14 cellular contexts compared by ENCODE assay signal in genomic region chrX:153557618-153558017, GRCh38. TPM values are rescaled to one million over a fixed set of nuclear protein-coding genes. Genes with fewer than 3 reads are reported as not detected.
"Had no signal": no experiment of that assay in that cellular context is flagged by ENCODE, and none has a peak within 500 bp of the region (broad histone marks: within the 10 kb centered on the region; RNA-seq: fewer than 3 reads in every experiment).

No MANE protein-coding gene starts in this region.

- H3K9me3 ChIP-seq: ovary, stomach, tibial artery, uterus had no signal

- DNase-seq: activated B cell treated with CpG ODN at 0.5 μM for 24 hours; activated CD4-positive, alpha-beta T cell treated with anti-CD3 and anti-CD28 coated beads, Interleukin-2, amount 10 ng/mL, durations not matched to agents 24 days and 14 days; brain microvascular endothelial cell; dermis blood vessel endothelial cell; endodermal cell; erythroblast; kidney glomerular epithelial cell; ovary; stimulated activated CD4-positive, alpha-beta T cell treated with anti-CD3 and anti-CD28 coated beads, Interleukin-4, amount 100 ng/mL, for 24 hours; stomach; tibial artery; uterus had no signal

- ATAC-seq: activated T-helper 17 cell treated with anti-CD3 and anti-CD28 coated beads, Interleukin-2, amount 50 U/mL, for 72 hours had no signal

- H3K27me3 ChIP-seq: brain microvascular endothelial cell, ovary, tibial artery, uterus had no signal

- H3K4me3 ChIP-seq: ovary, stomach, tibial artery, uterus had no signal

- H3K4me1 ChIP-seq: stomach, tibial artery, uterus had no signal

- H3K36me3 ChIP-seq: brain microvascular endothelial cell, ovary, stomach, tibial artery, uterus had no signal

- H3K27ac ChIP-seq: brain microvascular endothelial cell, ovary, stomach, tibial artery, uterus had no signal

RNA-seq across cellular contexts. Expression of gene ATP2B3, which starts 40.2 kb away (rescaled TPM):
- total RNA-seq: activated B cell treated with CpG ODN at 0.5 μM for 24 hours; activated CD4-positive, alpha-beta T cell treated with anti-CD3 and anti-CD28 coated beads, Interleukin-2, amount 10 ng/mL, durations not matched to agents 24 days and 14 days; activated T-helper 17 cell treated with anti-CD3 and anti-CD28 coated beads, Interleukin-2, amount 50 U/mL, for 72 hours; dermis blood vessel endothelial cell; endodermal cell; glomerular endothelial cell had no signal
